ENCODE assay signal across 8 cellular contexts in the genomic region with DNA sequence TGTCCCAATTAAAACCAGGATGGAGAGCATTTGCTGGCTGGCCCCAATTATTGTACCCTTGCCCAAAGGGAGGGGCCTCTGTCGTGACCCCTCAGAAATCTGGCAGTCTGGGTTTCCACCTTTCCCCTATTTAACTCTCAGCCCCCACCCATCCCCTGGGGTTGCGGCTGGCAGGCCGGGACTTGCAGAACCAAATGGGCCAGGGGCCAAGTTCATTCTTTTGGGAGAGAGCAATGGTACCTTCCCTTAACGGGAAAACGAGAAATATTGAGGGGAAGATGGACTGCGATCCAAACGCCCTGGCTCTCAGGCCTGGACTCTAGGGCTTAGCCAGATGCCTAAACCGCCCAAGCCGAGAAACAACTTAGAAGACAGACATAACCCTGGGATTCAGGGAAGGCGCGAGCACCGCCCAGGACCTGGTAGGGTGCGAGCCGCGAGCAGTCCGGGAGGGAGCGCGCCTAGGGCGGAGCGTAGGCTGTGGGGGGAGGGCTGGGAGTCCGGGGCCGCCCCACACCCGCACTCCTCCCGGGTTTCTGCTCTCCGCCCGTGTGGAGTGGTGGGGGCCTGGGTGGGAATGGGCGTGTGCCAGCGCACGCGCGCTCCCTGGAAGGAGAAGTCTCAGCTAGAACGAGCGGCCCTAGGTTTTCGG. TPM values are rescaled to one million over a fixed set of nuclear protein-coding genes. Genes with fewer than 3 reads are reported as not detected.
A peak's percentile ranks its signal among the peaks of the same experiment; 100 is the strongest.
DNase-seq lines count a peak whose midpoint lies in the region; ATAC-seq and TF ChIP-seq lines count a peak whose summit lies in the region.

TSS of gene SLC27A3 (plus strand) at position 628 of the 652 bp plus-strand sequence. CDS start 91 bp downstream, outside the sequence.

- H3K9ac ChIP-seq in iPS-20b (ENCODE audit: low read depth, low read length) (peak within 1 kb of the TSS; percentile 90; the same call in 1 of the 2 replicates), skeletal muscle tissue (ENCODE audit: low read depth in 1 of 3, low read length in 3 of 3) (peak within 1 kb of the TSS; percentile 69 to 82 (median 74))

- ATAC-seq in HG02981 (IDR thresholded peaks at IDR 0.05; ENCODE audit: unreplicated experiment) (peak; percentile 19), HG03457 (IDR thresholded peaks at IDR 0.05; ENCODE audit: unreplicated experiment) (no peak)

- H3K36me3 ChIP-seq in iPS-20b (ENCODE audit: insufficient read depth, low read depth, low read length) (peaks cover 38% of the 10 kb centered on the region), skeletal muscle tissue (ENCODE audit: control insufficient read depth in 3 of 3, insufficient read depth in 3 of 3, low read length in 3 of 3) (peaks cover 27 to 32% (median 28%) of the 10 kb centered on the region in 3 donors)

- H3K27me3 ChIP-seq in iPS-20b (ENCODE audit: insufficient read depth, low read length) (no peaks in the 10 kb centered on the region), skeletal muscle tissue (ENCODE audit: control insufficient read depth in 3 of 3, insufficient read depth in 3 of 3, low read length in 3 of 3) (peaks cover 0 to 7% (median 3%) of the 10 kb centered on the region in 3 donors)

- no peak for TF ChIP-seq CTCF in cardiac fibroblast (IDR thresholded peaks at IDR 0.05; ENCODE audit: low read depth, low read length)

- H3K4me3 ChIP-seq in cardiac fibroblast (replicated peaks in 1 of 2; ENCODE audit: low read depth in 2 of 2, low read length in 2 of 2): peak within 1 kb of the TSS; percentile 61 to 70
- peak within 1 kb of the TSS; percentile 91 for H3K4me3 ChIP-seq in iPS-20b (ENCODE audit: low read length)
- peak within 1 kb of the TSS; percentile 77 to 85 (median 81) for H3K4me3 ChIP-seq in skeletal muscle tissue (ENCODE audit: low read length in 3 of 3)

- peaks cover 8% of the 10 kb centered on the region; the same call in 1 of the 2 replicates for H3K4me1 ChIP-seq in iPS-20b (ENCODE audit: insufficient read depth, low read length)
- H3K4me1 ChIP-seq in skeletal muscle tissue (ENCODE audit: control insufficient read depth in 3 of 3, insufficient read depth in 3 of 3, low read length in 3 of 3): peaks cover 37 to 85% (median 71%) of the 10 kb centered on the region in 3 donors

- DNase-seq in DMS 273 (lab: John Stamatoyannopoulos, UW; ENCODE audit: unreplicated experiment) (peak; percentile 91), DMS 273 treated with DMSO at 0.1 percent for 48 hours (lab: John Stamatoyannopoulos, UW) (no peak), NCI-H82 treated with DMSO at 0.1 percent for 48 hours (lab: John Stamatoyannopoulos, UW; ENCODE audit: unreplicated experiment) (peak; percentile 26), cardiac fibroblast (ENCODE audit: low read depth in 2 of 2) (peak; percentile 35 to 86)

- no peaks in the 10 kb centered on the region for H3K9me3 ChIP-seq in iPS-20b (ENCODE audit: insufficient read depth, low read depth, low read length)
- no peaks in the 10 kb centered on the region for H3K9me3 ChIP-seq in skeletal muscle tissue (ENCODE audit: control insufficient read depth in 3 of 3, low read length in 3 of 3)

- H3K27ac ChIP-seq in iPS-20b (ENCODE audit: low read length): peak within 1 kb of the TSS; percentile 78
- H3K27ac ChIP-seq in skeletal muscle tissue (ENCODE audit: low read depth, low read length): peak within 1 kb of the TSS; percentile 54

RNA-seq across cellular contexts. Expression of gene SLC27A3, which starts in this region (rescaled TPM):
- total RNA-seq in skeletal muscle tissue: 16.7 TPM
